ENCODE assay signal across 8 cellular contexts in the genomic region with DNA sequence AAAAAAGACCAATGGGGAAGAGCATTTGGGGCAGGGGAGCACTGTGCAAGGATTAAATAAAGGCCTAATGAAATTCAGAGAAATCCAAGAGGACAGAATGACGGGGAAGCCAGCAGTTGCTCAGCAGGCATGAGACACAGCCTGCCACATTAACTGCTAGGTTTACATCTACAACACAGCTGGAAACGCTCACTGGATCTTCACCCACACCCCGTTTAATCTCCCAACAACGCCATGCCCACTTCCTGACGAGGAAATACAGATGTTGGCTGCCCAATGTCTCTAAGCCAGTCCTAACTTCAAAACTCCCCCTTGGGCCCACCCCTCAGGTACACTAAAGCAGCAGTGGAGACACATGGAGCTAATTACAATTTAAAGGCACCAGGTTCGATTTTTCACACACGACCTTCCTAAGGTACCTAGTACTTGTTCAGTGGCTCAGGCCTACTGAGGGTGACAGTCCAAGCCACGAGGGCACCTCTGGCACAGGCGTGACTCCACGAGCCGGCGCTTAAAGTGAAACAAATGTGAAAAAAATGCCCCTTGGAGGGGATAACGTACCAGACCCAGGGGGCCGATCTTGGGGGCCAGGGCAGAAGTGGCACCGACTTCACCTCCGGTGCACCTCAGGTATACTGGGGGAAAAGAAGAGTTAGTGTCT. TPM values are rescaled to one million over a fixed set of nuclear protein-coding genes. Genes with fewer than 3 reads are reported as not detected.
DNase-seq lines count a peak whose midpoint lies in the region; TF ChIP-seq lines count a peak whose summit lies in the region.

No MANE protein-coding gene starts in this region.

- H3K27me3 ChIP-seq in endodermal cell (ENCODE audit: control insufficient read depth, insufficient read depth, low read length, poor library complexity, severe bottlenecking) = no peaks in the 10 kb centered on the region

- 2% methylated on average over 11 to 16 of the region's 16 CpGs for WGBS in endodermal cell (ENCODE audit: insufficient coverage in 1 of 2, insufficient read length in 1 of 2), 2 experiments

- no peaks in the 10 kb centered on the region for H3K9me3 Mint-ChIP-seq in activated T-cell treated with anti-CD3 and anti-CD28 coated beads, Interleukin-2, amount 50 U/mL, for 24 hours
- peaks cover 6% of the 10 kb centered on the region for H3K9me3 Mint-ChIP-seq in endodermal cell

- DNase-seq in activated T-cell treated with anti-CD3 and anti-CD28 coated beads, Interleukin-2, amount 50 U/mL, for 24 hours = no peak
- DNase-seq in activated T-cell treated with anti-CD3 and anti-CD28 coated beads for 4 hours (no peak), RPMI7951 (ENCODE audit: low read depth) (peak; percentile 36), endodermal cell (peak; percentile 55), myocyte (ENCODE audit: low read depth) (peak; percentile 41), GF-D8 (lab: John Stamatoyannopoulos, UW) (no peak), MV-4-11 (lab: John Stamatoyannopoulos, UW) (no peak), NCI-H146 treated with DMSO at 0.1 percent for 48 hours (lab: John Stamatoyannopoulos, UW; ENCODE audit: unreplicated experiment) (no peak)

- H3K27ac Mint-ChIP-seq in activated T-cell treated with anti-CD3 and anti-CD28 coated beads, Interleukin-2, amount 50 U/mL, for 24 hours = peak overlapping the region; percentile 99
- H3K27ac Mint-ChIP-seq in endodermal cell = peak overlapping the region; percentile 97

- peaks cover 57% of the 10 kb centered on the region for H3K36me3 ChIP-seq in endodermal cell (ENCODE audit: control insufficient read depth, insufficient read depth, low read length)

- H3K36me3 Mint-ChIP-seq in activated T-cell treated with anti-CD3 and anti-CD28 coated beads, Interleukin-2, amount 50 U/mL, for 24 hours (ENCODE audit: low read depth) = peaks cover 88% of the 10 kb centered on the region
- H3K36me3 Mint-ChIP-seq in endodermal cell (ENCODE audit: low read depth) = peaks cover 59% of the 10 kb centered on the region

- no peak for TF ChIP-seq CTCF in endodermal cell (conservative IDR thresholded peaks at IDR 0.05)

- peak overlapping the region; percentile 99 for H3K9ac ChIP-seq in endodermal cell (ENCODE audit: extremely low read depth, low read length, poor library complexity, severe bottlenecking)

- H3K4me3 ChIP-seq in endodermal cell (ENCODE audit: low read length) = peak overlapping the region; percentile 97

- no peaks in the 10 kb centered on the region for H3K9me3 ChIP-seq in endodermal cell (ENCODE audit: control insufficient read depth, low read length)

- H3K4me3 Mint-ChIP-seq in activated T-cell treated with anti-CD3 and anti-CD28 coated beads, Interleukin-2, amount 50 U/mL, for 24 hours = peak overlapping the region; percentile 98
- H3K4me3 Mint-ChIP-seq in endodermal cell = peak overlapping the region; percentile 93

- H3K4me1 ChIP-seq in endodermal cell (ENCODE audit: control insufficient read depth, insufficient read depth, low read length) = no peaks in the 10 kb centered on the region

- H3K4me1 Mint-ChIP-seq in activated T-cell treated with anti-CD3 and anti-CD28 coated beads, Interleukin-2, amount 50 U/mL, for 24 hours (ENCODE audit: low read depth) = peaks cover 41% of the 10 kb centered on the region
- H3K4me1 Mint-ChIP-seq in endodermal cell = peaks cover 25% of the 10 kb centered on the region

- peak overlapping the region; percentile 89 for H3K27ac ChIP-seq in endodermal cell (ENCODE audit: low read depth, low read length)

- H3K27me3 Mint-ChIP-seq in activated T-cell treated with anti-CD3 and anti-CD28 coated beads, Interleukin-2, amount 50 U/mL, for 24 hours = no peaks in the 10 kb centered on the region
- H3K27me3 Mint-ChIP-seq in endodermal cell (ENCODE audit: insufficient read depth) = no peaks in the 10 kb centered on the region

RNA-seq across cellular contexts. Expression of gene RPL12, which starts 0.9 kb away (rescaled TPM):
- 1,607 and 1,832 TPM in 2 replicates for total RNA-seq in RPMI7951 (2014; rRNA removed; shearing (Covaris generic))
- total RNA-seq in endodermal cell (1,000 to 10,000 TPM; 1,241 to 1,436 TPM), myocyte (1,595 and 2,040 TPM in 2 replicates)
- polyA plus RNA-seq in endodermal cell (2013, experiment 1 of 2) = 1,289 TPM
- polyA plus RNA-seq in endodermal cell (2013, experiment 2 of 2) = 1,216 TPM
- polyA plus RNA-seq in myocyte (2012) = 1,528 TPM

RNA-seq across cellular contexts. Expression of gene LRSAM1, which starts 1.0 kb away (rescaled TPM):
- total RNA-seq in RPMI7951 (2014; rRNA removed; shearing (Covaris generic)) = 6.1 and 7.1 TPM in 2 replicates
- total RNA-seq in endodermal cell (10 to 100 TPM; 18.4 to 19.8 TPM), myocyte (17.1 and 19.6 TPM in 2 replicates)
- polyA plus RNA-seq in endodermal cell (2013, experiment 1 of 2) = 18.1 TPM
- 17.8 TPM for polyA plus RNA-seq in endodermal cell (2013, experiment 2 of 2)
- 19.2 TPM for polyA plus RNA-seq in myocyte (2012)

RNA-seq across cellular contexts. Expression of gene ZNF79, which starts 26.1 kb away (rescaled TPM):
- 4.4 and 4.6 TPM in 2 replicates for total RNA-seq in RPMI7951 (2014; rRNA removed; shearing (Covaris generic))
- total RNA-seq in endodermal cell (1 to 10 TPM; 7.4 to 9.1 TPM), myocyte (9.0 and 10.3 TPM in 2 replicates)
- polyA plus RNA-seq in endodermal cell (2013, experiment 1 of 2) = 8.0 TPM
- polyA plus RNA-seq in endodermal cell (2013, experiment 2 of 2) = 7.7 TPM
- polyA plus RNA-seq in myocyte (2012) = 5.4 TPM

RNA-seq across cellular contexts. Expression of gene SLC2A8, which starts 53.3 kb away (rescaled TPM):
- 23.8 and 25.9 TPM in 2 replicates for total RNA-seq in RPMI7951 (2014; rRNA removed; shearing (Covaris generic))
- 10 to 100 TPM; 33.6 to 40.3 TPM for total RNA-seq in endodermal cell
- 21.9 TPM for polyA plus RNA-seq in endodermal cell (2013, experiment 1 of 2)
- polyA plus RNA-seq in endodermal cell (2013, experiment 2 of 2) = 22.1 TPM
- 18.5 and 18.8 TPM in 2 replicates for total RNA-seq in myocyte
- polyA plus RNA-seq in myocyte (2012) = 10.3 TPM

Comparison
In these comparisons a context has a peak if more than half of its experiments do, and no peak if none do; other contexts are left out.
1. DNase-seq: peak in RPMI7951 (single experiment), endodermal cell (single experiment) and myocyte (single experiment); none in activated T-cell treated with anti-CD3 and anti-CD28 coated beads, Interleukin-2, amount 50 U/mL, for 24 hours (single experiment), activated T-cell treated with anti-CD3 and anti-CD28 coated beads for 4 hours (single experiment), GF-D8 (single experiment), MV-4-11 (single experiment) and NCI-H146 treated with DMSO at 0.1 percent for 48 hours (single experiment).